In genomic region chr22:39135092-39135896, GRCh38 we compare ENCODE assay signal across 9 cellular contexts. TPM values are rescaled to one million over a fixed set of nuclear protein-coding genes. Genes with fewer than 3 reads are reported as not detected.
DNase-seq lines count a peak whose midpoint lies in the region; ATAC-seq and TF ChIP-seq lines count a peak whose summit lies in the region.
"Had no signal": no experiment of that assay in that cellular context is flagged by ENCODE, and none has a peak within 500 bp of the region (broad histone marks: within the 10 kb centered on the region; RNA-seq: fewer than 3 reads in every experiment).

No MANE protein-coding gene starts in this region.

- intact Hi-C loops in heart right ventricle (cut with DNase I) = loop anchor here in 2 of 10 donors (10.0 kb wide), 2 partner anchors 260 to 360 kb away; partner anchors contain the start of gene CBX6 (in 1 of the 2)

- TF ChIP-seq CTCF in heart right ventricle (IDR thresholded peaks at IDR 0.05) = peak; percentile 19 to 63 (median 52)

- no peak overlapping the region for H3K4me3 Mint-ChIP-seq in activated T-cell treated with anti-CD3 and anti-CD28 coated beads, Interleukin-2, amount 50 U/mL, for 72 hours

- peaks cover 0 to 70% (median 3%) of the 10 kb centered on the region in 9 donors for H3K36me3 ChIP-seq in heart right ventricle

- H3K36me3 Mint-ChIP-seq in activated T-cell treated with anti-CD3 and anti-CD28 coated beads, Interleukin-2, amount 50 U/mL, for 72 hours (ENCODE audit: insufficient read depth in 2 of 2) = no peaks in the 10 kb centered on the region

- H3K4me3 ChIP-seq in heart right ventricle = no peak overlapping the region
- H3K4me3 ChIP-seq: skin epidermis had no signal

- no peaks in the 10 kb centered on the region for H3K9me3 ChIP-seq in heart right ventricle

- peak; percentile 60 to 62 for ATAC-seq in activated T-cell treated with anti-CD3 and anti-CD28 coated beads, Interleukin-2, amount 50 U/mL, for 72 hours (replicated peaks in 1 of 2)
- peak; percentile 30 to 83 (median 64) for ATAC-seq in heart right ventricle

- DNase-seq in DMS 273 (lab: John Stamatoyannopoulos, UW; ENCODE audit: unreplicated experiment) = peak; percentile 67
- DNase-seq in DMS 273 treated with DMSO at 0.1 percent for 48 hours (lab: John Stamatoyannopoulos, UW) = no peak
- peak; percentile 5 for DNase-seq in NCI-H1092 (lab: John Stamatoyannopoulos, UW)
- peak; percentile 46 to 55 for DNase-seq in activated T-cell treated with anti-CD3 and anti-CD28 coated beads, Interleukin-2, amount 50 U/mL, for 72 hours
- peak; percentile 47 to 56 for DNase-seq in heart right ventricle
- DNase-seq in stimulated activated CD8-positive, alpha-beta memory T cell treated with anti-CD3 and anti-CD28 coated beads, Interleukin-2, amount 100 ng/mL, for 48 hours (ENCODE audit: low read depth in 2 of 2) = peak; percentile 29 to 46
- DNase-seq in hepatic stellate cell (ENCODE audit: low spot score) = no peak
- DNase-seq in DMS79 (lab: John Stamatoyannopoulos, UW) = no peak

- H3K4me1 Mint-ChIP-seq in activated T-cell treated with anti-CD3 and anti-CD28 coated beads, Interleukin-2, amount 50 U/mL, for 72 hours (ENCODE audit: low read depth) = no peaks in the 10 kb centered on the region

- H3K27me3 ChIP-seq in heart right ventricle = no peaks in the 10 kb centered on the region

- H3K4me1 ChIP-seq in heart right ventricle = peaks cover 4 to 33% (median 19%) of the 10 kb centered on the region in 9 donors

- no peak overlapping the region for H3K27ac Mint-ChIP-seq in activated T-cell treated with anti-CD3 and anti-CD28 coated beads, Interleukin-2, amount 50 U/mL, for 72 hours

- 48 to 49% methylated on average over 15 of the region's 15 CpGs for WGBS in heart right ventricle, 2 donors

- no peaks in the 10 kb centered on the region for H3K9me3 Mint-ChIP-seq in activated T-cell treated with anti-CD3 and anti-CD28 coated beads, Interleukin-2, amount 50 U/mL, for 72 hours

- no peak overlapping the region for H3K27ac ChIP-seq in heart right ventricle
- H3K27ac ChIP-seq: skin epidermis had no signal

- no peaks in the 10 kb centered on the region for H3K27me3 Mint-ChIP-seq in activated T-cell treated with anti-CD3 and anti-CD28 coated beads, Interleukin-2, amount 50 U/mL, for 72 hours (ENCODE audit: low read depth)

RNA-seq across cellular contexts. Expression of gene CBX7, which starts 17.2 kb away (rescaled TPM):
- total RNA-seq in activated T-cell treated with anti-CD3 and anti-CD28 coated beads, Interleukin-2, amount 50 U/mL, for 72 hours = 10 to 100 TPM; 41.5 to 61.0 TPM
- total RNA-seq in heart right ventricle = 10 to 100 TPM; 48.8 to 85.8 (median 76.3) TPM
- polyA plus RNA-seq in heart right ventricle = 10 to 100 TPM; 34.5 to 36.3 TPM

RNA-seq across cellular contexts. Expression of gene APOBEC3H, which starts 38.2 kb away (rescaled TPM):
- 10 to 100 TPM; 21.9 to 24.4 TPM for total RNA-seq in activated T-cell treated with anti-CD3 and anti-CD28 coated beads, Interleukin-2, amount 50 U/mL, for 72 hours
- 1 to 10 TPM in 1 of 10 donors, under 1 TPM in 1, not detected in 8; 0.41 to 1.9 TPM for total RNA-seq in heart right ventricle
- under 1 TPM; 0.06 to 0.80 TPM for polyA plus RNA-seq in heart right ventricle

RNA-seq across cellular contexts. Expression of gene APOBEC3G, which starts 58.2 kb away (rescaled TPM):
- 100 to 1,000 TPM in 1 of 2 donors, 10 to 100 TPM in 1; 77.8 to 115 TPM for total RNA-seq in activated T-cell treated with anti-CD3 and anti-CD28 coated beads, Interleukin-2, amount 50 U/mL, for 72 hours
- total RNA-seq in heart right ventricle = 10 to 100 TPM in 1 of 10 donors, 1 to 10 TPM in 9; 1.9 to 17.7 (median 3.0) TPM
- polyA plus RNA-seq in heart right ventricle = 1 to 10 TPM; 3.1 to 5.6 TPM

Comparison
In these comparisons a context has a peak if more than half of its experiments do, and no peak if none do; other contexts are left out.
1. DNase-seq: peak in DMS 273 (single experiment), NCI-H1092 (single experiment), activated T-cell treated with anti-CD3 and anti-CD28 coated beads, Interleukin-2, amount 50 U/mL, for 72 hours (2 of 2), heart right ventricle (2 of 2) and stimulated activated CD8-positive, alpha-beta memory T cell treated with anti-CD3 and anti-CD28 coated beads, Interleukin-2, amount 100 ng/mL, for 48 hours (2 of 2); none in DMS 273 treated with DMSO at 0.1 percent for 48 hours (single experiment), hepatic stellate cell (single experiment) and DMS79 (single experiment).
2. RNA of gene APOBEC3H, which starts 38.2 kb away (total RNA-seq): 21.9 to 24.4 TPM in activated T-cell treated with anti-CD3 and anti-CD28 coated beads, Interleukin-2, amount 50 U/mL, for 72 hours; 0.41 to 1.9 TPM in heart right ventricle; every median in the first group is over 4 times any median in the second.
3. RNA of gene APOBEC3G, which starts 58.2 kb away (total RNA-seq): 77.8 to 115 TPM in activated T-cell treated with anti-CD3 and anti-CD28 coated beads, Interleukin-2, amount 50 U/mL, for 72 hours; 1.9 to 17.7 TPM in heart right ventricle; every median in the first group is over 4 times any median in the second.